ENCODE assay signal across 17 cellular contexts in genomic region chr12:119678459-119678858, GRCh38.
"Had no signal": no experiment of that assay in that cellular context is flagged by ENCODE, and none has a peak within 500 bp of the region (broad histone marks: within the 10 kb centered on the region; RNA-seq: fewer than 3 reads in every experiment).

No MANE protein-coding gene starts in this region.

- H3K27me3 Mint-ChIP-seq: activated B cell treated with CpG ODN at 0.5 μM for 24 hours; activated CD8-positive, alpha-beta T cell treated with anti-CD3 and anti-CD28 coated beads for 36 hours; activated naive CD8-positive, alpha-beta T cell; dendritic cell treated with granulocyte-macrophage colony-stimulating factor and Interleukin-4, amounts not matched to agents 40 ng/mL and 50 ng/mL, for 4 days; stimulated activated naive B cell treated with anti-CD40 and anti-IgM and Interleukin-4, amounts not matched to agents 10 μg/mL and 1 μg/mL and 100 μg/mL, for 72 hours; T-helper 17 cell had no signal

- H3K27ac ChIP-seq: neutrophil, tibial artery had no signal

- H3K9me3 Mint-ChIP-seq: activated B cell treated with CpG ODN at 0.5 μM for 24 hours; activated CD8-positive, alpha-beta T cell treated with anti-CD3 and anti-CD28 coated beads for 36 hours; activated T-cell treated with anti-CD3 and anti-CD28 coated beads, Interleukin-2, amount 50 U/mL, for 4 hours; dendritic cell treated with granulocyte-macrophage colony-stimulating factor and Interleukin-4, amounts not matched to agents 40 ng/mL and 50 ng/mL, for 4 days; stimulated activated naive B cell treated with anti-CD40 and anti-IgM and Interleukin-4, amounts not matched to agents 10 μg/mL and 1 μg/mL and 100 μg/mL, for 72 hours had no signal

- H3K27me3 ChIP-seq: heart left ventricle, neutrophil, tibial artery had no signal

- H3K4me1 ChIP-seq: tibial artery had no signal

- H3K36me3 Mint-ChIP-seq: activated naive CD8-positive, alpha-beta T cell had no signal

- DNase-seq: activated B cell treated with CpG ODN at 0.5 μM for 24 hours; activated CD4-positive, alpha-beta T cell treated with anti-CD3 and anti-CD28 coated beads for 48 hours; activated CD8-positive, alpha-beta T cell treated with anti-CD3 and anti-CD28 coated beads for 36 hours; activated effector memory CD4-positive, alpha-beta T cell treated with anti-CD3 and anti-CD28 coated beads, Interleukin-2, amount 50 U/mL, for 16 hours; activated T-cell treated with anti-CD3 and anti-CD28 coated beads, Interleukin-2, amount 50 U/mL, for 4 hours; amygdala; effector memory CD4-positive, alpha-beta T cell; heart left ventricle; midbrain; retina; stimulated activated naive B cell treated with anti-CD40 and anti-IgM and Interleukin-4, amounts not matched to agents 10 μg/mL and 1 μg/mL and 100 μg/mL, for 72 hours; T-helper 17 cell; tibial artery had no signal

- H3K9me3 ChIP-seq: heart left ventricle, neutrophil, tibial artery had no signal

- H3K27ac Mint-ChIP-seq: activated B cell treated with CpG ODN at 0.5 μM for 24 hours; activated CD8-positive, alpha-beta T cell treated with anti-CD3 and anti-CD28 coated beads for 36 hours; activated naive CD8-positive, alpha-beta T cell; dendritic cell treated with granulocyte-macrophage colony-stimulating factor and Interleukin-4, amounts not matched to agents 40 ng/mL and 50 ng/mL, for 4 days; T-helper 17 cell had no signal

- H3K4me3 Mint-ChIP-seq: activated B cell treated with CpG ODN at 0.5 μM for 24 hours; activated CD8-positive, alpha-beta T cell treated with anti-CD3 and anti-CD28 coated beads for 36 hours; activated naive CD8-positive, alpha-beta T cell; activated T-cell treated with anti-CD3 and anti-CD28 coated beads, Interleukin-2, amount 50 U/mL, for 4 hours; dendritic cell treated with granulocyte-macrophage colony-stimulating factor and Interleukin-4, amounts not matched to agents 40 ng/mL and 50 ng/mL, for 4 days; stimulated activated naive B cell treated with anti-CD40 and anti-IgM and Interleukin-4, amounts not matched to agents 10 μg/mL and 1 μg/mL and 100 μg/mL, for 72 hours; T-helper 17 cell had no signal

- ATAC-seq: activated CD8-positive, alpha-beta T cell treated with anti-CD3 and anti-CD28 coated beads for 36 hours; activated T-cell treated with anti-CD3 and anti-CD28 coated beads, Interleukin-2, amount 50 U/mL, for 4 hours; heart left ventricle; stimulated activated naive B cell treated with anti-CD40 and anti-IgM and Interleukin-4, amounts not matched to agents 10 μg/mL and 1 μg/mL and 100 μg/mL, for 72 hours; T-helper 17 cell had no signal

- H3K4me3 ChIP-seq: heart left ventricle, lung, tibial artery had no signal
